In genomic region chr7:102494026-102494425, GRCh38 we compare ENCODE assay signal across 10 cellular contexts. TPM values are rescaled to one million over a fixed set of nuclear protein-coding genes. Genes with fewer than 3 reads are reported as not detected.
DNase-seq lines count a peak whose midpoint lies in the region; ATAC-seq and TF ChIP-seq lines count a peak whose summit lies in the region.
"Not testable (repeated sequence)": the region's sequence is repeated elsewhere in the genome, so short reads cannot be mapped to it uniquely, and the experiment has no call there.
"Had no signal": no experiment of that assay in that cellular context is flagged by ENCODE, and none has a peak within 500 bp of the region (broad histone marks: within the 10 kb centered on the region; RNA-seq: fewer than 3 reads in every experiment).

No MANE protein-coding gene starts in this region.

- H3K36me3 ChIP-seq in CD8-positive, alpha-beta T cell (ENCODE audit: insufficient read depth, low read length); heart left ventricle; thymus (ENCODE audit: control insufficient read depth, insufficient read depth): not testable (repeated sequence)

- CTCF ChIA-PET in CD8-positive, alpha-beta T cell (lab: Charles Lee) = not testable (repeated sequence)

- ATAC-seq in CD8-positive, alpha-beta T cell = peak; percentile 13
- peak; percentile 19 for ATAC-seq in GM21619 (IDR thresholded peaks at IDR 0.05; ENCODE audit: unreplicated experiment)
- ATAC-seq in HG03378 (IDR thresholded peaks at IDR 0.05; ENCODE audit: unreplicated experiment) = peak; percentile 3
- ATAC-seq in heart left ventricle = not testable (repeated sequence)
- peak; percentile 15 to 17 for ATAC-seq in naive thymus-derived CD8-positive, alpha-beta T cell

- not testable (repeated sequence) for H3K4me1 Mint-ChIP-seq in CD8-positive, alpha-beta T cell (ENCODE audit: low read depth); activated CD4-positive, alpha-beta T cell treated with anti-CD3 and anti-CD28 coated beads, Interleukin-2, amount 10 ng/mL, durations not matched to agents 24 days and 14 days; naive thymus-derived CD8-positive, alpha-beta T cell

- H3K4me3 ChIP-seq in CD8-positive, alpha-beta T cell (ENCODE audit: low read depth, low read length) = not testable (repeated sequence)
- H3K4me3 ChIP-seq in heart left ventricle (peak overlapping the region in 2 of 12 donors; percentile 18 to 48), thymus (ENCODE audit: low read length) (peak overlapping the region; percentile 29)

- not testable (repeated sequence) for TF ChIP-seq POLR2A in heart left ventricle (IDR thresholded peaks at IDR 0.05)

- not testable (repeated sequence) for H3K9me3 ChIP-seq in CD8-positive, alpha-beta T cell (ENCODE audit: low read length); heart left ventricle; thymus (ENCODE audit: control insufficient read depth)

- peak in 3 of 7 experiments; percentile 5 to 57 (median 53) for DNase-seq in CD8-positive, alpha-beta T cell
- peak; percentile 71 for DNase-seq in activated CD4-positive, alpha-beta T cell treated with anti-CD3 and anti-CD28 coated beads, Interleukin-2, amount 10 ng/mL, durations not matched to agents 24 days and 14 days
- DNase-seq in activated effector memory CD4-positive, alpha-beta T cell treated with Interleukin-2 at 50 U/mL for 16 hours = peak; percentile 19
- peak in 3 of 5 donors; percentile 18 to 48 (median 19) for DNase-seq in heart left ventricle
- DNase-seq in naive thymus-derived CD8-positive, alpha-beta T cell = peak in 4 of 10 donors; percentile 45 to 57 (median 50)

- not testable (repeated sequence) for TF ChIP-seq CTCF in CD8-positive, alpha-beta T cell (IDR thresholded peaks at IDR 0.05); heart left ventricle (IDR thresholded peaks at IDR 0.05)

- peak overlapping the region; percentile 71 for H3K27ac Mint-ChIP-seq in CD8-positive, alpha-beta T cell
- H3K27ac Mint-ChIP-seq in activated CD4-positive, alpha-beta T cell treated with anti-CD3 and anti-CD28 coated beads, Interleukin-2, amount 10 ng/mL, durations not matched to agents 24 days and 14 days = not testable (repeated sequence)
- peak overlapping the region in 1 of 10 donors; percentile 18 for H3K27ac Mint-ChIP-seq in naive thymus-derived CD8-positive, alpha-beta T cell

- peak overlapping the region; percentile 71 for H3K4me3 Mint-ChIP-seq in CD8-positive, alpha-beta T cell
- H3K4me3 Mint-ChIP-seq in activated CD4-positive, alpha-beta T cell treated with anti-CD3 and anti-CD28 coated beads, Interleukin-2, amount 10 ng/mL, durations not matched to agents 24 days and 14 days = not testable (repeated sequence)
- H3K4me3 Mint-ChIP-seq in naive thymus-derived CD8-positive, alpha-beta T cell = peak overlapping the region in 1 of 10 donors; percentile 45

- H3K27ac ChIP-seq in CD8-positive, alpha-beta T cell (ENCODE audit: low read depth, low read length); heart left ventricle; thymus (ENCODE audit: low read depth): not testable (repeated sequence)

- POLR2A ChIA-PET in CD8-positive, alpha-beta T cell (lab: Charles Lee); naive thymus-derived CD8-positive, alpha-beta T cell (lab: Charles Lee): not testable (repeated sequence)

- intact Hi-C loops in CD8-positive, alpha-beta T cell (cut with DNase I, micrococcal nuclease); activated CD4-positive, alpha-beta T cell treated with anti-CD3 and anti-CD28 coated beads, Interleukin-2, amount 10 ng/mL, durations not matched to agents 24 days and 14 days (cut with micrococcal nuclease); heart left ventricle (cut with DNase I): not testable (repeated sequence)

- H3K27me3 Mint-ChIP-seq in CD8-positive, alpha-beta T cell (ENCODE audit: low read depth); activated CD4-positive, alpha-beta T cell treated with anti-CD3 and anti-CD28 coated beads, Interleukin-2, amount 10 ng/mL, durations not matched to agents 24 days and 14 days; naive thymus-derived CD8-positive, alpha-beta T cell: not testable (repeated sequence)

- not testable (repeated sequence) for H3K27me3 ChIP-seq in CD8-positive, alpha-beta T cell (ENCODE audit: insufficient read depth, low read length); heart left ventricle; thymus (ENCODE audit: control insufficient read depth, insufficient read depth)

- not testable (repeated sequence) for H3K9me3 Mint-ChIP-seq in CD8-positive, alpha-beta T cell; activated CD4-positive, alpha-beta T cell treated with anti-CD3 and anti-CD28 coated beads, Interleukin-2, amount 10 ng/mL, durations not matched to agents 24 days and 14 days; naive thymus-derived CD8-positive, alpha-beta T cell

- not testable (repeated sequence) for H3K4me1 ChIP-seq in CD8-positive, alpha-beta T cell (ENCODE audit: insufficient read depth, low read length); heart left ventricle; thymus (ENCODE audit: control insufficient read depth, insufficient read depth, low read length)

- 24 to 49% methylated on average over 8 of the region's 15 CpGs; no CpG with 5 or more reads in 2 of the 4 donors for WGBS in heart left ventricle, 4 donors
- WGBS in thymus = 11% methylated on average over 8 of the region's 15 CpGs

- H3K36me3 Mint-ChIP-seq in CD8-positive, alpha-beta T cell; activated CD4-positive, alpha-beta T cell treated with anti-CD3 and anti-CD28 coated beads, Interleukin-2, amount 10 ng/mL, durations not matched to agents 24 days and 14 days (ENCODE audit: low read depth); naive thymus-derived CD8-positive, alpha-beta T cell: not testable (repeated sequence)

RNA-seq across cellular contexts. Expression of gene POLR2J, which starts 15.3 kb away (rescaled TPM):
- 10 to 100 TPM; 37.4 to 42.9 TPM for total RNA-seq in CD8-positive, alpha-beta T cell
- 46.8 and 50.8 TPM in 2 replicates for total RNA-seq in activated CD4-positive, alpha-beta T cell treated with anti-CD3 and anti-CD28 coated beads, Interleukin-2, amount 10 ng/mL, durations not matched to agents 24 days and 14 days
- 10 to 100 TPM; 34.4 to 72.9 (median 47.4) TPM for total RNA-seq in heart left ventricle
- polyA plus RNA-seq in heart left ventricle = 100 to 1,000 TPM in 1 of 2 donors, 10 to 100 TPM in 1; 86.3 to 227 TPM
- total RNA-seq in naive thymus-derived CD8-positive, alpha-beta T cell = 10 to 100 TPM; 44.3 to 44.4 TPM
- polyA plus RNA-seq in naive thymus-derived CD8-positive, alpha-beta T cell = 100 to 1,000 TPM in 2 of 3 donors, 10 to 100 TPM in 1; 65.6 to 112 (median 103) TPM
- 67.1 TPM for polyA plus RNA-seq in thymus

RNA-seq across cellular contexts. Expression of gene RASA4B, which starts 23.6 kb away (rescaled TPM):
- 10 to 100 TPM; 18.9 to 20.0 TPM for total RNA-seq in CD8-positive, alpha-beta T cell
- 27.1 and 28.6 TPM in 2 replicates for total RNA-seq in activated CD4-positive, alpha-beta T cell treated with anti-CD3 and anti-CD28 coated beads, Interleukin-2, amount 10 ng/mL, durations not matched to agents 24 days and 14 days
- total RNA-seq in heart left ventricle = 10 to 100 TPM in 2 of 9 donors, 1 to 10 TPM in 7; 3.3 to 28.1 (median 7.1) TPM
- polyA plus RNA-seq in heart left ventricle = 1 to 10 TPM; 2.7 to 3.2 TPM
- total RNA-seq in naive thymus-derived CD8-positive, alpha-beta T cell = 10 to 100 TPM; 31.9 to 35.0 TPM
- polyA plus RNA-seq in naive thymus-derived CD8-positive, alpha-beta T cell = 10 to 100 TPM in 1 of 3 donors, 1 to 10 TPM in 2; 7.8 to 15.7 (median 8.7) TPM
- polyA plus RNA-seq in thymus = 14.7 TPM
- total RNA-seq: Daoy had no signal

RNA-seq across cellular contexts. Expression of gene LRWD1, which starts 29.2 kb away (rescaled TPM):
- total RNA-seq in CD8-positive, alpha-beta T cell = 10 to 100 TPM; 14.9 to 19.1 TPM
- total RNA-seq in activated CD4-positive, alpha-beta T cell treated with anti-CD3 and anti-CD28 coated beads, Interleukin-2, amount 10 ng/mL, durations not matched to agents 24 days and 14 days = 30.5 and 32.4 TPM in 2 replicates
- total RNA-seq in heart left ventricle = 10 to 100 TPM in 4 of 9 donors, 1 to 10 TPM in 5; 7.6 to 24.9 (median 9.7) TPM
- polyA plus RNA-seq in heart left ventricle = 10 to 100 TPM in 1 of 2 donors, 1 to 10 TPM in 1; 4.7 to 26.4 TPM
- 10 to 100 TPM; 21.6 to 23.6 TPM for total RNA-seq in naive thymus-derived CD8-positive, alpha-beta T cell
- polyA plus RNA-seq in naive thymus-derived CD8-positive, alpha-beta T cell = 10 to 100 TPM in 2 of 3 donors, 1 to 10 TPM in 1; 7.2 to 14.5 (median 11.4) TPM
- 19.9 TPM for polyA plus RNA-seq in thymus

RNA-seq across cellular contexts. Expression of gene ALKBH4, which starts 29.4 kb away (rescaled TPM):
- 1 to 10 TPM; 4.4 to 5.2 TPM for total RNA-seq in CD8-positive, alpha-beta T cell
- 9.9 and 10.9 TPM in 2 replicates for total RNA-seq in activated CD4-positive, alpha-beta T cell treated with anti-CD3 and anti-CD28 coated beads, Interleukin-2, amount 10 ng/mL, durations not matched to agents 24 days and 14 days
- total RNA-seq in heart left ventricle = 10 to 100 TPM in 2 of 9 donors, 1 to 10 TPM in 7; 4.9 to 19.4 (median 6.5) TPM
- 1 to 10 TPM; 6.8 to 7.9 TPM for polyA plus RNA-seq in heart left ventricle
- 10 to 100 TPM in 1 of 2 experiments, 1 to 10 TPM in 1; 9.9 to 12.9 TPM for total RNA-seq in naive thymus-derived CD8-positive, alpha-beta T cell
- polyA plus RNA-seq in naive thymus-derived CD8-positive, alpha-beta T cell = 10 to 100 TPM; 14.8 to 17.3 (median 16.4) TPM
- 11.4 TPM for polyA plus RNA-seq in thymus

RNA-seq across cellular contexts. Expression of gene UPK3BL2, which starts 49.5 kb away (rescaled TPM):
- total RNA-seq in CD8-positive, alpha-beta T cell = 10 to 100 TPM; 62.3 to 63.8 TPM
- total RNA-seq in activated CD4-positive, alpha-beta T cell treated with anti-CD3 and anti-CD28 coated beads, Interleukin-2, amount 10 ng/mL, durations not matched to agents 24 days and 14 days = 14.1 and 19.2 TPM in 2 replicates
- 10 to 100 TPM in 2 of 9 donors, 1 to 10 TPM in 7; 1.9 to 20.6 (median 5.7) TPM for total RNA-seq in heart left ventricle
- polyA plus RNA-seq in heart left ventricle (1 to 10 TPM; 1.2 to 5.8 TPM), thymus (28.2 TPM)
- total RNA-seq in naive thymus-derived CD8-positive, alpha-beta T cell = 10 to 100 TPM; 53.0 to 53.6 TPM
- polyA plus RNA-seq in naive thymus-derived CD8-positive, alpha-beta T cell = 1 to 10 TPM in 2 of 3 donors, under 1 TPM in 1; 0.44 to 3.0 (median 1.1) TPM
- total RNA-seq: smooth muscle cell had no signal
